Comparison of ENCODE assay signal across 28 cellular contexts in genomic region chr7:150627959-150628358, GRCh38. TPM values are rescaled to one million over a fixed set of nuclear protein-coding genes. Genes with fewer than 3 reads are reported as not detected.
A peak's percentile ranks its signal among the peaks of the same experiment; 100 is the strongest.
DNase-seq lines count a peak whose midpoint lies in the region; ATAC-seq, FAIRE-seq and TF ChIP-seq lines count a peak whose summit lies in the region.
"Had no signal": no experiment of that assay in that cellular context is flagged by ENCODE, and none has a peak within 500 bp of the region (broad histone marks: within the 10 kb centered on the region; RNA-seq: fewer than 3 reads in every experiment).

No MANE protein-coding gene starts in this region.

- intact Hi-C loops in left ventricle myocardium inferior (cut with micrococcal nuclease) (no loop called here), Right ventricle myocardium inferior (cut with DNase I) (loop anchor here (5.0 kb wide), 1 partner anchor 41 kb away; no protein-coding TSS in a partner anchor), GM12878 (cut with micrococcal nuclease; ENCODE audit: unreplicated experiment) (no loop called here), uterus (cut with DNase I; ENCODE audit: low total_unique reads) (no loop called here)

- H2AFZ ChIP-seq in GM12878 (ENCODE audit: control insufficient read depth, low read depth, low read length) (no peak overlapping the region), neuronal stem cell (ENCODE audit: low read length) (no peak overlapping the region)

- no peak overlapping the region for H2BK120ac ChIP-seq in neuronal stem cell (ENCODE audit: low read depth, low read length)

- no peak for TF ChIP-seq RAD21 in GM12878 (IDR thresholded peaks at IDR 0.05; ENCODE audit: insufficient read depth, low read depth, low read length)

- no peak overlapping the region for H2AK5ac ChIP-seq in neuronal stem cell (ENCODE audit: low read depth, low read length)

- H3K9me3 ChIP-seq in left ventricle myocardium inferior (replicated peaks) (no peaks in the 10 kb centered on the region), GM12878 (replicated peaks; ENCODE audit: control insufficient read depth, insufficient read depth, low read length) (peaks cover 4% of the 10 kb centered on the region; the same call in 2 of the 3 replicates), neuronal stem cell (replicated peaks in 1 of 2; ENCODE audit: control insufficient read depth in 2 of 2, insufficient read depth in 1 of 2, low read depth in 1 of 2, low read length in 2 of 2) (peaks cover 0 to 5% of the 10 kb centered on the region in 2 donors), uterus (no peaks in the 10 kb centered on the region)
- H3K9me3 ChIP-seq: breast epithelium, lower lobe of right lung had no signal

- H3K23ac ChIP-seq in neuronal stem cell (ENCODE audit: low read depth, low read length, poor library complexity): peak overlapping the region; percentile 10

- ATAC-seq in Right ventricle myocardium inferior: no peak
- no peak for ATAC-seq in GM12878
- ATAC-seq in GM18520 (IDR thresholded peaks at IDR 0.05; ENCODE audit: unreplicated experiment): no peak
- ATAC-seq in GM19328 (IDR thresholded peaks at IDR 0.05; ENCODE audit: unreplicated experiment): no peak
- ATAC-seq: activated CD8-positive, alpha-beta T cell treated with anti-CD3 and anti-CD28 coated beads, Interleukin-2, amount 10 ng/mL, durations not matched to agents 7 days and 5 days; activated T-helper 17 cell treated with anti-CD3 and anti-CD28 coated beads, Interleukin-2, amount 50 U/mL, for 72 hours; HCT116; K562; lower lobe of right lung had no signal

- no peak overlapping the region for H4K8ac ChIP-seq in neuronal stem cell (ENCODE audit: low read depth, low read length)

- DNase-seq in left ventricle myocardium inferior (no peak), Right ventricle myocardium inferior (ENCODE audit: missing footprints) (no peak), GM12878 (ENCODE audit: low read depth, low spot score) (no peak), neuronal stem cell (ENCODE audit: low spot score) (no peak), uterus (no peak)
- DNase-seq: ACHN; activated CD4-positive, CD25-positive, alpha-beta regulatory T cell treated with anti-CD3 and anti-CD28 coated beads, Interleukin-2, amount 50 U/mL, for 72 hours; activated CD8-positive, alpha-beta T cell treated with anti-CD3 and anti-CD28 coated beads, Interleukin-2, amount 10 ng/mL, durations not matched to agents 7 days and 5 days; anterior cingulate cortex; DMS53; effector CD4-positive, alpha-beta T cell; islet precursor cell; lower lobe of right lung; NCI-H1105; NCI-H1930; NCI-H524 treated with DMSO at 0.1 percent for 48 hours had no signal

- TF ChIP-seq EP300 in GM12878 (IDR thresholded peaks at IDR 0.05; ENCODE audit: borderline replicate concordance in 1 of 2, control insufficient read depth in 1 of 2, low read depth in 2 of 2, low read length in 2 of 2): no peak

- TF ChIP-seq POLR2A in GM12878 (IDR thresholded peaks at IDR 0.05; ENCODE audit: low read depth, low read length) (no peak), uterus (IDR thresholded peaks at IDR 0.05) (no peak)

- H3K27ac ChIP-seq in left ventricle myocardium inferior (replicated peaks) (peak overlapping the region; percentile 94), GM12878 (ENCODE audit: control insufficient read depth, insufficient read depth) (no peak overlapping the region), neuronal stem cell (replicated peaks; ENCODE audit: low read length) (no peak overlapping the region), uterus (peak overlapping the region; percentile 58 to 68)
- H3K27ac ChIP-seq: epithelial cell of prostate, SK-N-MC had no signal

- RAD21 ChIA-PET in GM12878 (lab: Charles Lee; ENCODE audit: unreplicated experiment): no interaction called here

- TF ChIP-seq CTCF in left ventricle myocardium inferior (IDR thresholded peaks at IDR 0.05; ENCODE audit: borderline replicate concordance): no peak
- TF ChIP-seq CTCF in GM12878 (IDR thresholded peaks at IDR 0.05 in 2 of 3, conservative IDR thresholded peaks at IDR 0.05 in 1 of 3; ENCODE audit: control insufficient read depth in 2 of 3, extremely low read depth in 1 of 3, insufficient read depth in 1 of 3, low read depth in 3 of 3, low read length in 3 of 3): no peak
- TF ChIP-seq CTCF in uterus (IDR thresholded peaks at IDR 0.05): no peak

- H2BK12ac ChIP-seq in neuronal stem cell (ENCODE audit: low read length): no peak overlapping the region

- 88% methylated on average over 17 of the region's 18 CpGs for WGBS in GM12878 (ENCODE audit: insufficient coverage, insufficient replicate concordance, low lambda C conversion rate, missing lambda C conversion rate)
- WGBS in neuronal stem cell (ENCODE audit: extremely low coverage in 2 of 2, insufficient read length in 2 of 2, insufficient replicate concordance in 1 of 2), 2 donors: no CpG with 5 or more reads among the region's 18 CpGs

- H3K4me2 ChIP-seq in GM12878 (ENCODE audit: control insufficient read depth, insufficient read depth) (no peak overlapping the region; the same call in 1 of the 2 replicates), neuronal stem cell (ENCODE audit: insufficient read depth, low read length, poor library complexity, severe bottlenecking) (no peak overlapping the region)

- peak overlapping the region; percentile 39 for H3K18ac ChIP-seq in neuronal stem cell (ENCODE audit: low read length)

- no peaks in the 10 kb centered on the region for H3K79me1 ChIP-seq in neuronal stem cell (ENCODE audit: low read depth, low read length)

- peaks cover 63% of the 10 kb centered on the region for H3K79me2 ChIP-seq in GM12878 (ENCODE audit: control insufficient read depth, insufficient read depth, low read length)

- FAIRE-seq in GM12878 (lab: Jason Lieb, UNC): no peak
- FAIRE-seq: colon, K562 had no signal

- H2BK5ac ChIP-seq in neuronal stem cell (ENCODE audit: low read length): no peak overlapping the region

- POLR2A ChIA-PET in GM12878 (lab: Charles Lee): no interaction called here

- H3K36me3 ChIP-seq in left ventricle myocardium inferior: peaks cover 30% of the 10 kb centered on the region
- peaks cover 18 to 26% of the 10 kb centered on the region in 2 experiments for H3K36me3 ChIP-seq in GM12878 (ENCODE audit: control insufficient read depth in 2 of 2, insufficient read depth in 2 of 2, low read length in 1 of 2)
- H3K36me3 ChIP-seq in neuronal stem cell (replicated peaks in 1 of 2; ENCODE audit: control insufficient read depth in 2 of 2, insufficient read depth in 2 of 2, low read length in 2 of 2): no peaks in the 10 kb centered on the region
- no peaks in the 10 kb centered on the region for H3K36me3 ChIP-seq in uterus
- H3K36me3 ChIP-seq: breast epithelium had no signal

- in situ Hi-C loops in GM12878 (cut with MboI): no loop called here

- H2BK15ac ChIP-seq in neuronal stem cell (ENCODE audit: low read length): no peak overlapping the region

- H3K27me3 ChIP-seq in left ventricle myocardium inferior (ENCODE audit: low read depth) (no peaks in the 10 kb centered on the region), GM12878 (replicated peaks in 1 of 2; ENCODE audit: control insufficient read depth in 2 of 2, insufficient read depth in 2 of 2, low read length in 1 of 2) (no peaks in the 10 kb centered on the region), neuronal stem cell (ENCODE audit: control insufficient read depth in 3 of 3, insufficient read depth in 3 of 3, low read depth in 1 of 3, low read length in 3 of 3) (no peaks in the 10 kb centered on the region), uterus (no peaks in the 10 kb centered on the region)
- H3K27me3 ChIP-seq: breast epithelium had no signal

- H3K14ac ChIP-seq in neuronal stem cell (ENCODE audit: low read length): no peak overlapping the region

- no peak overlapping the region for H3K9ac ChIP-seq in GM12878 (ENCODE audit: control insufficient read depth, insufficient read depth, low read length)
- no peak overlapping the region for H3K9ac ChIP-seq in neuronal stem cell (ENCODE audit: low read depth, low read length, poor library complexity)

- CTCF ChIA-PET in GM12878 (lab: Yijun Ruan, JAX): no interaction called here

- H3K4ac ChIP-seq in neuronal stem cell (ENCODE audit: low read length): no peak overlapping the region

- H3K4me1 ChIP-seq in left ventricle myocardium inferior (peaks cover 61% of the 10 kb centered on the region), GM12878 (ENCODE audit: control insufficient read depth, insufficient read depth, low read length) (peaks cover 7% of the 10 kb centered on the region), neuronal stem cell (ENCODE audit: control insufficient read depth in 2 of 2, insufficient read depth in 1 of 2, low read depth in 1 of 2, low read length in 2 of 2) (no peaks in the 10 kb centered on the region), uterus (no peaks in the 10 kb centered on the region)
- H3K4me1 ChIP-seq: breast epithelium had no signal

- BruUV-seq in GM12878 (replicated peaks; lab: Mats Ljungman, UMichigan): no TSS peak

- no peak overlapping the region for H4K91ac ChIP-seq in neuronal stem cell (ENCODE audit: low read depth, low read length, poor library complexity)

- SMC1A ChIA-PET in GM12878 (lab: Charles Lee; ENCODE audit: uncharacterized antibody, unreplicated experiment): interaction anchor here (1.2 kb wide), 1 partner anchor 159 kb away, joined by 5 read pairs; no protein-coding TSS in a partner anchor

- H4K20me1 ChIP-seq in GM12878 (ENCODE audit: control insufficient read depth, insufficient read depth): no peaks in the 10 kb centered on the region

- H3K4me3 ChIP-seq in left ventricle myocardium inferior: peak overlapping the region; percentile 36
- peak overlapping the region; percentile 25; the same call in 1 of the 2 replicates for H3K4me3 ChIP-seq in GM12878
- no peak overlapping the region for H3K4me3 ChIP-seq in neuronal stem cell (ENCODE audit: low read length in 2 of 2)
- H3K4me3 ChIP-seq in uterus: no peak overlapping the region
- H3K4me3 ChIP-seq: breast epithelium, K562, SK-N-MC, skin epidermis had no signal

RNA-seq across cellular contexts. Expression of gene GIMAP6, which starts 4.2 kb away (rescaled TPM):
- total RNA-seq in left ventricle myocardium inferior (24.3 TPM), Right ventricle myocardium inferior (33.5 TPM), GM12878 (2014; rRNA removed) (37.9 and 38.8 TPM in 2 replicates), GM12878 (2014; rRNA removed; fragmentation: Illumina TruSeq; extraction: Trizol) (34.6 and 34.7 TPM in 2 replicates), GM12878 (2021) (36.2 and 40.9 TPM in 2 replicates), uterus (10 to 100 TPM; 37.3 to 71.0 (median 60.9) TPM)
- 8.3 and 9.5 TPM in 2 replicates for total RNA-seq in GM12878 (2013; cell fraction: nucleolus; rRNA removed)
- 24.1 TPM for polyA plus RNA-seq in GM12878 (2011; ENCODE audit: low read depth)
- polyA plus RNA-seq in GM12878 (2011; rRNA removed) (49.2 and 51.4 TPM in 2 replicates), GM12878 (2014; fragmentation: Illumina TruSeq; extraction: Trizol) (37.8 and 39.0 TPM in 2 replicates), GM12878 (2014; fragmentation: Nextera tagmentation; extraction: Ambion mirVana) (1 to 10 TPM; 6.2 to 8.3 TPM), GM12878 (2014; rRNA removed) (36.0 and 36.6 TPM in 2 replicates), GM12878 (2016; fragmentation: Nextera tagmentation; extraction: Ambion mirVana) (10 to 100 TPM; 22.8 to 27.8 TPM)
- 45.1 and 46.6 TPM in 2 replicates for polyA plus RNA-seq in GM12878 (2011; cell fraction: cytosol; rRNA removed)
- polyA plus RNA-seq in GM12878 (2011; cell fraction: nucleus; rRNA removed): 29.7 and 34.6 TPM in 2 replicates
- polyA plus RNA-seq in GM12878 (2012): 32.3 and 33.9 TPM in 2 replicates
- 42.8 and 59.7 TPM in 2 replicates for polyA minus RNA-seq in GM12878 (2011; rRNA and poly(A)+ RNA removed)
- 15.4 and 20.4 TPM in 2 replicates for polyA minus RNA-seq in GM12878 (2011; cell fraction: cytosol; rRNA and poly(A)+ RNA removed)
- polyA minus RNA-seq in GM12878 (2011; cell fraction: nucleus; rRNA and poly(A)+ RNA removed): 23.8 and 28.7 TPM in 2 replicates
- polyA plus RNA-seq in neuronal stem cell (2013, experiment 1 of 2): not detected
- polyA plus RNA-seq in neuronal stem cell (2013, experiment 2 of 2): not detected
- total RNA-seq: G401, MCF 10A had no signal

RNA-seq across cellular contexts. Expression of gene GIMAP2, which starts 57.5 kb away (rescaled TPM):
- 5.0 TPM for total RNA-seq in left ventricle myocardium inferior
- total RNA-seq in Right ventricle myocardium inferior: 6.2 TPM
- total RNA-seq in GM12878 (2013; cell fraction: nucleolus; rRNA removed): 41.2 and 41.5 TPM in 2 replicates
- 28.9 and 34.4 TPM in 2 replicates for total RNA-seq in GM12878 (2014; rRNA removed)
- total RNA-seq in GM12878 (2014; rRNA removed; fragmentation: Illumina TruSeq; extraction: Trizol): 37.0 and 37.3 TPM in 2 replicates
- total RNA-seq in GM12878 (2021): 29.8 TPM in 2 replicates
- 24.7 TPM for polyA plus RNA-seq in GM12878 (2011; ENCODE audit: low read depth)
- polyA plus RNA-seq in GM12878 (2011; rRNA removed): 102 and 134 TPM in 2 replicates
- 47.4 and 47.6 TPM in 2 replicates for polyA plus RNA-seq in GM12878 (2011; cell fraction: cytosol; rRNA removed)
- 49.5 and 50.6 TPM in 2 replicates for polyA plus RNA-seq in GM12878 (2011; cell fraction: nucleus; rRNA removed)
- 30.1 and 35.8 TPM in 2 replicates for polyA plus RNA-seq in GM12878 (2012)
- 33.8 and 49.8 TPM in 2 replicates for polyA plus RNA-seq in GM12878 (2014; fragmentation: Illumina TruSeq; extraction: Trizol)
- polyA plus RNA-seq in GM12878 (2014; fragmentation: Nextera tagmentation; extraction: Ambion mirVana): 10 to 100 TPM; 47.5 to 60.0 TPM
- polyA plus RNA-seq in GM12878 (2014; rRNA removed): 25.3 and 29.2 TPM in 2 replicates
- 10 to 100 TPM; 21.3 to 24.4 TPM for polyA plus RNA-seq in GM12878 (2016; fragmentation: Nextera tagmentation; extraction: Ambion mirVana)
- polyA minus RNA-seq in GM12878 (2011; rRNA and poly(A)+ RNA removed): 62.5 and 79.0 TPM in 2 replicates
- polyA minus RNA-seq in GM12878 (2011; cell fraction: cytosol; rRNA and poly(A)+ RNA removed): 18.5 and 20.3 TPM in 2 replicates
- 28.0 and 40.8 TPM in 2 replicates for polyA minus RNA-seq in GM12878 (2011; cell fraction: nucleus; rRNA and poly(A)+ RNA removed)
- not detected for polyA plus RNA-seq in neuronal stem cell (2013, experiment 1 of 2)
- not detected for polyA plus RNA-seq in neuronal stem cell (2013, experiment 2 of 2)
- 10 to 100 TPM; 20.1 to 59.7 (median 35.1) TPM for total RNA-seq in uterus
- total RNA-seq: G401, MCF 10A had no signal

Comparison
In these comparisons a context has a peak if more than half of its experiments do, and no peak if none do; other contexts are left out.
1. H3K27ac ChIP-seq: peak in left ventricle myocardium inferior (single experiment) and uterus (2 of 2); none in GM12878 (single experiment) and neuronal stem cell (single experiment).
2. H3K4me3 ChIP-seq: peak in left ventricle myocardium inferior (single experiment) and GM12878 (single experiment); none in neuronal stem cell (0 of 2) and uterus (0 of 2).